ENCODE assay signal across 1 cellular context in the genomic region with DNA sequence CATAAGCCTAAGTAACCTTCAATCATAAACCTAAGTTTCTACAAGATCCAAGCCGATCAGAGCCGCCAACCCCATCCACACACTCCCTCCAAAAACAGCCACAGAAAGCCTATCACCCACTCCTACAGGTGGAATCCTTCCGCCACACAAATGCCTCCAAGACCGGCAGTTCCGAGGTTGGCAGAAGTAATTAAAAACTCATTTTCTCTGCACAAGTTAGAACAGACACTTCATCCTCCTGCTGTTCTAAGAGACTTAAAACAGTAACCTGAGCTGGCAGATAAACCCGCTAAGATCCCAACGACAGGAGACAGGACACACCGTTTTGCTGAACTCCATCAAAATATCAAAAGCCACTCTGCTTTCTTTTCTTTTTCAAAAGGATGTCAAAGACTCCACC.
TF ChIP-seq lines count a peak whose summit lies in the region.

No MANE protein-coding gene starts in this region.

TF ChIP-seq in HEK293, 187 proteins besides CTCF, POLR2A, EP300 and RAD21 (continued from another document):
- TF ChIP-seq, protein P1, sequence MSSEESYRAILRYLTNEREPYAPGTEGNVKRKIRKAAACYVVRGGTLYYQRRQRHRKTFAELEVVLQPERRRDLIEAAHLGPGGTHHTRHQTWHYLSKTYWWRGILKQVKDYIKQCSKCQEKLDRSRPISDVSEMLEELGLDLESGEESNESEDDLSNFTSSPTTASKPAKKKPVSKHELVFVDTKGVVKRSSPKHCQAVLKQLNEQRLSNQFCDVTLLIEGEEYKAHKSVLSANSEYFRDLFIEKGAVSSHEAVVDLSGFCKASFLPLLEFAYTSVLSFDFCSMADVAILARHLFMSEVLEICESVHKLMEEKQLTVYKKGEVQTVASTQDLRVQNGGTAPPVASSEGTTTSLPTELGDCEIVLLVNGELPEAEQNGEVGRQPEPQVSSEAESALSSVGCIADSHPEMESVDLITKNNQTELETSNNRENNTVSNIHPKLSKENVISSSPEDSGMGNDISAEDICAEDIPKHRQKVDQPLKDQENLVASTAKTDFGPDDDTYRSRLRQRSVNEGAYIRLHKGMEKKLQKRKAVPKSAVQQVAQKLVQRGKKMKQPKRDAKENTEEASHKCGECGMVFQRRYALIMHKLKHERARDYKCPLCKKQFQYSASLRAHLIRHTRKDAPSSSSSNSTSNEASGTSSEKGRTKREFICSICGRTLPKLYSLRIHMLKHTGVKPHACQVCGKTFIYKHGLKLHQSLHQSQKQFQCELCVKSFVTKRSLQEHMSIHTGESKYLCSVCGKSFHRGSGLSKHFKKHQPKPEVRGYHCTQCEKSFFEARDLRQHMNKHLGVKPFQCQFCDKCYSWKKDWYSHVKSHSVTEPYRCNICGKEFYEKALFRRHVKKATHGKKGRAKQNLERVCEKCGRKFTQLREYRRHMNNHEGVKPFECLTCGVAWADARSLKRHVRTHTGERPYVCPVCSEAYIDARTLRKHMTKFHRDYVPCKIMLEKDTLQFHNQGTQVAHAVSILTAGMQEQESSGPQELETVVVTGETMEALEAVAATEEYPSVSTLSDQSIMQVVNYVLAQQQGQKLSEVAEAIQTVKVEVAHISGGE (tag by site-specific recombination; conservative IDR thresholded peaks at IDR 0.05; ENCODE audit: low read depth), result no peak
- TF ChIP-seq REST (tag by site-specific recombination; IDR thresholded peaks at IDR 0.05) (no peak), ZNF18 (tag by site-specific recombination; IDR thresholded peaks at IDR 0.05) (no peak), ZNF37A (tag by site-specific recombination; IDR thresholded peaks at IDR 0.05) (no peak), BCL11B (tag by site-specific recombination; IDR thresholded peaks at IDR 0.05; ENCODE audit: low read depth) (0 out of 2 replicates have a peak, but pooled peaks have one; percentile 19), SP7 (tag by site-specific recombination; IDR thresholded peaks at IDR 0.05) (peak; percentile 45; the same call in 1 of the 2 replicates), WT1 (tag by site-specific recombination; IDR thresholded peaks at IDR 0.05) (no peak), OSR2 (tag by site-specific recombination; IDR thresholded peaks at IDR 0.05) (0 out of 2 replicates have a peak, but pooled peaks have one; percentile 25), ZNF341 (tag by site-specific recombination; IDR thresholded peaks at IDR 0.05; ENCODE audit: low read depth) (peak; percentile 59), SCRT1 (tag by site-specific recombination; IDR thresholded peaks at IDR 0.05; ENCODE audit: borderline replicate concordance) (peak; percentile 97)
